9 cellular contexts compared by ENCODE assay signal in genomic region chr20:53581444-53582311, GRCh38. TPM values are rescaled to one million over a fixed set of nuclear protein-coding genes. Genes with fewer than 3 reads are reported as not detected.
DNase-seq lines count a peak whose midpoint lies in the region; ATAC-seq and TF ChIP-seq lines count a peak whose summit lies in the region.
"Had no signal": no experiment of that assay in that cellular context is flagged by ENCODE, and none has a peak within 500 bp of the region (broad histone marks: within the 10 kb centered on the region; RNA-seq: fewer than 3 reads in every experiment).

No MANE protein-coding gene starts in this region.

- intact Hi-C loops in activated CD4-positive, alpha-beta T cell treated with anti-CD3 and anti-CD28 coated beads for 36 hours (cut with DNase I, micrococcal nuclease), result loop anchor here in 1 of 2 experiments (5.0 kb wide), 1 partner anchor 41 kb away; no protein-coding TSS in a partner anchor
- intact Hi-C loops in activated CD4-positive, alpha-beta T cell treated with anti-CD3 and anti-CD28 coated beads, Interleukin-2, amount 10 ng/mL, durations not matched to agents 24 days and 14 days (cut with micrococcal nuclease), result loop anchor here (2.0 to 10.0 kb wide), 4 partner anchors 41 to 507 kb away; no protein-coding TSS in a partner anchor

- no peak for TF ChIP-seq EP300 in gastroesophageal sphincter (IDR thresholded peaks at IDR 0.05)

- peaks cover 13 to 86% (median 28%) of the 10 kb centered on the region in 3 donors for H3K4me1 ChIP-seq in gastroesophageal sphincter
- H3K4me1 ChIP-seq in subcutaneous abdominal adipose tissue (ENCODE audit: control insufficient read depth in 5 of 5, insufficient read depth in 5 of 5, low read length in 5 of 5), result peaks cover 5 to 63% (median 48%) of the 10 kb centered on the region in 5 donors

- H3K36me3 Mint-ChIP-seq in activated CD4-positive, alpha-beta T cell treated with anti-CD3 and anti-CD28 coated beads for 36 hours (ENCODE audit: low read depth), result peaks cover 69% of the 10 kb centered on the region
- peaks cover 60% of the 10 kb centered on the region for H3K36me3 Mint-ChIP-seq in activated CD4-positive, alpha-beta T cell treated with anti-CD3 and anti-CD28 coated beads, Interleukin-2, amount 10 ng/mL, durations not matched to agents 24 days and 14 days (ENCODE audit: low read depth)

- peak; percentile 36 for DNase-seq in activated CD4-positive, alpha-beta T cell treated with anti-CD3 and anti-CD28 coated beads for 36 hours
- no peak for DNase-seq in activated CD4-positive, alpha-beta T cell treated with anti-CD3 and anti-CD28 coated beads for 1 hour
- peak; percentile 82 for DNase-seq in activated CD4-positive, alpha-beta T cell treated with anti-CD3 and anti-CD28 coated beads, Interleukin-2, amount 10 ng/mL, durations not matched to agents 24 days and 14 days
- DNase-seq in NCI-H146 (lab: John Stamatoyannopoulos, UW) (no peak), NCI-H524 (lab: John Stamatoyannopoulos, UW) (no peak), NCI-H82 (lab: John Stamatoyannopoulos, UW) (no peak)

- peaks cover 0 to 30% of the 10 kb centered on the region in 2 donors for H3K36me3 ChIP-seq in gastroesophageal sphincter
- peaks cover 8 to 38% (median 31%) of the 10 kb centered on the region in 5 donors for H3K36me3 ChIP-seq in subcutaneous abdominal adipose tissue (ENCODE audit: control insufficient read depth in 5 of 5, insufficient read depth in 5 of 5, low read length in 5 of 5)

- H3K27ac Mint-ChIP-seq in activated CD4-positive, alpha-beta T cell treated with anti-CD3 and anti-CD28 coated beads for 36 hours, result peak overlapping the region; percentile 83
- peak overlapping the region; percentile 93 for H3K27ac Mint-ChIP-seq in activated CD4-positive, alpha-beta T cell treated with anti-CD3 and anti-CD28 coated beads, Interleukin-2, amount 10 ng/mL, durations not matched to agents 24 days and 14 days

- H3K4me1 Mint-ChIP-seq in activated CD4-positive, alpha-beta T cell treated with anti-CD3 and anti-CD28 coated beads for 36 hours, result peaks cover 91% of the 10 kb centered on the region
- H3K4me1 Mint-ChIP-seq in activated CD4-positive, alpha-beta T cell treated with anti-CD3 and anti-CD28 coated beads, Interleukin-2, amount 10 ng/mL, durations not matched to agents 24 days and 14 days, result peaks cover 80% of the 10 kb centered on the region

- ATAC-seq in activated CD4-positive, alpha-beta T cell treated with anti-CD3 and anti-CD28 coated beads for 36 hours, result no peak
- no peak for ATAC-seq in gastroesophageal sphincter
- ATAC-seq: heart left ventricle had no signal

- no peaks in the 10 kb centered on the region for H3K9me3 Mint-ChIP-seq in activated CD4-positive, alpha-beta T cell treated with anti-CD3 and anti-CD28 coated beads for 36 hours (ENCODE audit: low read depth)
- H3K9me3 Mint-ChIP-seq in activated CD4-positive, alpha-beta T cell treated with anti-CD3 and anti-CD28 coated beads, Interleukin-2, amount 10 ng/mL, durations not matched to agents 24 days and 14 days, result no peaks in the 10 kb centered on the region

- H3K9me3 ChIP-seq in gastroesophageal sphincter, result no peaks in the 10 kb centered on the region
- H3K9me3 ChIP-seq in subcutaneous abdominal adipose tissue (ENCODE audit: control insufficient read depth in 5 of 5, low read length in 5 of 5), result no peaks in the 10 kb centered on the region
- H3K9me3 ChIP-seq: heart left ventricle had no signal

- 92 to 94% methylated on average over 3 to 32 of the region's 46 CpGs for WGBS in gastroesophageal sphincter (ENCODE audit: low coverage in 1 of 2), 2 donors

- H3K4me3 ChIP-seq in gastroesophageal sphincter (no peak overlapping the region), subcutaneous abdominal adipose tissue (ENCODE audit: low read depth in 1 of 5, low read length in 5 of 5) (peak overlapping the region in 1 of 5 donors; percentile 11)

- no peak for TF ChIP-seq CTCF in gastroesophageal sphincter (IDR thresholded peaks at IDR 0.05)

- H3K27me3 Mint-ChIP-seq in activated CD4-positive, alpha-beta T cell treated with anti-CD3 and anti-CD28 coated beads for 36 hours, result no peaks in the 10 kb centered on the region
- H3K27me3 Mint-ChIP-seq in activated CD4-positive, alpha-beta T cell treated with anti-CD3 and anti-CD28 coated beads, Interleukin-2, amount 10 ng/mL, durations not matched to agents 24 days and 14 days, result no peaks in the 10 kb centered on the region

- H3K27me3 ChIP-seq in gastroesophageal sphincter (no peaks in the 10 kb centered on the region), subcutaneous abdominal adipose tissue (ENCODE audit: control insufficient read depth in 5 of 5, insufficient read depth in 4 of 5, low read length in 5 of 5) (no peaks in the 10 kb centered on the region)
- H3K27me3 ChIP-seq: heart left ventricle had no signal

- peak overlapping the region; percentile 70 for H3K4me3 Mint-ChIP-seq in activated CD4-positive, alpha-beta T cell treated with anti-CD3 and anti-CD28 coated beads for 36 hours
- H3K4me3 Mint-ChIP-seq in activated CD4-positive, alpha-beta T cell treated with anti-CD3 and anti-CD28 coated beads, Interleukin-2, amount 10 ng/mL, durations not matched to agents 24 days and 14 days, result peak overlapping the region; percentile 86

- H3K27ac ChIP-seq in gastroesophageal sphincter (peak overlapping the region in 3 of 4 donors; percentile 44 to 76 (median 54)), subcutaneous abdominal adipose tissue (ENCODE audit: low read depth, low read length) (peak overlapping the region; percentile 90)

- POLR2A ChIA-PET in activated CD4-positive, alpha-beta T cell treated with anti-CD3 and anti-CD28 coated beads for 36 hours (lab: Charles Lee), result interaction anchor here (1.0 kb wide), 1 partner anchor 24 kb away, joined by 3 read pairs; no protein-coding TSS in a partner anchor

- TF ChIP-seq POLR2A in gastroesophageal sphincter (IDR thresholded peaks at IDR 0.05), result no peak

- CTCF ChIA-PET in activated CD4-positive, alpha-beta T cell treated with anti-CD3 and anti-CD28 coated beads for 36 hours (lab: Charles Lee), result interaction anchor here (0.6 to 2.5 kb wide), 8 partner anchors 9 to 368 kb away, joined by 3 to 10 read pairs (median 4); no protein-coding TSS in a partner anchor

- H3K9ac ChIP-seq in subcutaneous abdominal adipose tissue (ENCODE audit: low read length in 5 of 5), result peak overlapping the region in 1 of 5 donors; percentile 74

RNA-seq across cellular contexts. Expression of gene ZNF217, which starts 12.0 kb away (rescaled TPM):
- total RNA-seq in activated CD4-positive, alpha-beta T cell treated with anti-CD3 and anti-CD28 coated beads for 36 hours, result 10 to 100 TPM; 41.5 to 45.6 TPM
- 58.0 and 60.9 TPM in 2 replicates for total RNA-seq in activated CD4-positive, alpha-beta T cell treated with anti-CD3 and anti-CD28 coated beads, Interleukin-2, amount 10 ng/mL, durations not matched to agents 24 days and 14 days
- 10 to 100 TPM; 11.8 to 18.7 (median 15.1) TPM for total RNA-seq in gastroesophageal sphincter

Comparison
In these comparisons a context has a peak if more than half of its experiments do, and no peak if none do; other contexts are left out.
1. DNase-seq: peak in activated CD4-positive, alpha-beta T cell treated with anti-CD3 and anti-CD28 coated beads for 36 hours (single experiment) and activated CD4-positive, alpha-beta T cell treated with anti-CD3 and anti-CD28 coated beads, Interleukin-2, amount 10 ng/mL, durations not matched to agents 24 days and 14 days (single experiment); none in activated CD4-positive, alpha-beta T cell treated with anti-CD3 and anti-CD28 coated beads for 1 hour (single experiment), NCI-H146 (single experiment), NCI-H524 (0 of 2) and NCI-H82 (single experiment).